In genomic region chr2:45918816-45919655, GRCh38 we compare ENCODE assay signal across 9 cellular contexts.
DNase-seq lines count a peak whose midpoint lies in the region; ATAC-seq, FAIRE-seq and TF ChIP-seq lines count a peak whose summit lies in the region.
"Had no signal": no experiment of that assay in that cellular context is flagged by ENCODE, and none has a peak within 500 bp of the region (broad histone marks: within the 10 kb centered on the region; RNA-seq: fewer than 3 reads in every experiment).

No MANE protein-coding gene starts in this region.

- H3K27ac ChIP-seq in RWPE1, result peak overlapping the region; percentile 19; the same call in 1 of the 2 replicates
- no peak overlapping the region for H3K27ac ChIP-seq in mesenchymal stem cell (ENCODE audit: low read length, poor library complexity, severe bottlenecking)

- POLR2A ChIA-PET in RWPE1 (lab: Yijun Ruan, JAX; ENCODE audit: low non-redundant PET), result no interaction called here

- H3K27me3 ChIP-seq in mesenchymal stem cell (ENCODE audit: control insufficient read depth in 1 of 2, insufficient read depth in 1 of 2, low read length in 2 of 2), result no peaks in the 10 kb centered on the region

- H4K8ac ChIP-seq in mesenchymal stem cell (ENCODE audit: low read length), result no peak overlapping the region

- no peak overlapping the region for H2BK5ac ChIP-seq in mesenchymal stem cell (ENCODE audit: low read depth, low read length, poor library complexity, severe bottlenecking)

- 87% methylated on average over 8 of the region's 9 CpGs for WGBS in mesenchymal stem cell

- no peak overlapping the region for H3K4me2 ChIP-seq in mesenchymal stem cell (ENCODE audit: low read length, poor library complexity, severe bottlenecking)

- TF ChIP-seq POLR2A in GM12891 (IDR thresholded peaks at IDR 0.05; ENCODE audit: low read depth, low read length), result no peak

- H4K91ac ChIP-seq in mesenchymal stem cell (ENCODE audit: low read length), result no peak overlapping the region

- H3K79me1 ChIP-seq in mesenchymal stem cell (replicated peaks; ENCODE audit: low read length, poor library complexity, severe bottlenecking), result no peaks in the 10 kb centered on the region

- no peak overlapping the region for H3K23ac ChIP-seq in mesenchymal stem cell (ENCODE audit: low read length in 2 of 2)

- H2BK12ac ChIP-seq in mesenchymal stem cell (ENCODE audit: low read length in 2 of 2), result no peak overlapping the region

- no peak overlapping the region for H3K4ac ChIP-seq in mesenchymal stem cell (ENCODE audit: low read depth in 1 of 2, low read length in 2 of 2)

- peak; percentile 31 for ATAC-seq in HG02981 (IDR thresholded peaks at IDR 0.05; ENCODE audit: unreplicated experiment)
- ATAC-seq in HG03520 (IDR thresholded peaks at IDR 0.05; ENCODE audit: unreplicated experiment), result no peak
- ATAC-seq in GM19397 (IDR thresholded peaks at IDR 0.05; ENCODE audit: unreplicated experiment), result no peak

- H3K36me3 ChIP-seq in mesenchymal stem cell (ENCODE audit: control insufficient read depth in 1 of 2, insufficient read depth in 2 of 2, low read depth in 1 of 2, low read length in 2 of 2), result no peaks in the 10 kb centered on the region

- H2AK5ac ChIP-seq in mesenchymal stem cell (ENCODE audit: low read length, severe bottlenecking), result peak overlapping the region; percentile 12

- H2BK120ac ChIP-seq in mesenchymal stem cell (ENCODE audit: low read depth, low read length), result no peak overlapping the region

- peaks cover 14% of the 10 kb centered on the region for H3K4me1 ChIP-seq in mesenchymal stem cell (ENCODE audit: control insufficient read depth, insufficient read depth, low read depth, low read length)

- H3K14ac ChIP-seq in mesenchymal stem cell (ENCODE audit: low read length in 2 of 2), result no peak overlapping the region

- H3K4me3 ChIP-seq in mesenchymal stem cell (ENCODE audit: insufficient read depth in 1 of 2, low read depth in 1 of 2, low read length in 2 of 2), result no peak overlapping the region

- TF ChIP-seq CTCF in RWPE1 (conservative IDR thresholded peaks at IDR 0.05; ENCODE audit: low read depth), result no peak

- FAIRE-seq in GM12891 (lab: Jason Lieb, UNC), result peak; percentile 16

- H2AFZ ChIP-seq in mesenchymal stem cell (ENCODE audit: low read depth, low read length), result no peak overlapping the region

- H3K18ac ChIP-seq in mesenchymal stem cell (ENCODE audit: low read depth in 1 of 2, low read length in 2 of 2), result no peak overlapping the region

- CTCF ChIA-PET in RWPE1 (lab: Yijun Ruan, JAX), result interaction anchor here (0.5 to 0.6 kb wide), 3 partner anchors 9 to 569 kb away, joined by 3 read pairs; no protein-coding TSS in a partner anchor

- DNase-seq in GM12891 (ENCODE audit: insufficient read length, low spot score) (no peak), RWPE1 (ENCODE audit: low spot score) (no peak), mesenchymal stem cell (no peak), Ammon's horn (ENCODE audit: low spot score) (no peak)
- DNase-seq in activated T-cell treated with anti-CD3 and anti-CD28 coated beads, Interleukin-2, amount 50 U/mL, for 1 hour, result no peak
- DNase-seq: EL had no signal

- no peak overlapping the region for H2BK15ac ChIP-seq in mesenchymal stem cell (ENCODE audit: low read depth, poor library complexity, severe bottlenecking)

- no peak overlapping the region for H3K9ac ChIP-seq in mesenchymal stem cell (ENCODE audit: low read length)

- H3K9me3 ChIP-seq in mesenchymal stem cell (ENCODE audit: control insufficient read depth, low read length), result no peaks in the 10 kb centered on the region

TF ChIP-seq in GM12891, 5 proteins besides CTCF, POLR2A, EP300 and RAD21:
- no peak for TF ChIP-seq POLR2AphosphoS5 (IDR thresholded peaks at IDR 0.05; ENCODE audit: low read depth, low read length)
- TF ChIP-seq PAX5 (IDR thresholded peaks at IDR 0.05; ENCODE audit: insufficient read depth, low read length, severe bottlenecking), result no peak
- TF ChIP-seq TAF1 (IDR thresholded peaks at IDR 0.05; ENCODE audit: low read depth, low read length), result no peak
- no peak for TF ChIP-seq SPI1 (IDR thresholded peaks at IDR 0.05; ENCODE audit: low read depth, low read length)
- TF ChIP-seq POU2F2 (IDR thresholded peaks at IDR 0.05; ENCODE audit: low read depth, low read length), result no peak
